ENCODE assay signal across 29 cellular contexts in genomic region chr17:27157898-27158297, GRCh38.
"Had no signal": no experiment of that assay in that cellular context is flagged by ENCODE, and none has a peak within 500 bp of the region (broad histone marks: within the 10 kb centered on the region; RNA-seq: fewer than 3 reads in every experiment).

No MANE protein-coding gene starts in this region.

- H3K27me3 Mint-ChIP-seq: activated CD4-positive, alpha-beta T cell treated with anti-CD3 and anti-CD28 coated beads for 36 hours; activated CD4-positive, alpha-beta T cell treated with anti-CD3 and anti-CD28 coated beads, Interleukin-2, amount 10 ng/mL, durations not matched to agents 7 days and 5 days; activated naive CD4-positive, alpha-beta T cell treated with anti-CD3 and anti-CD28 coated beads, Interleukin-2, amount 50 U/mL, for 24 hours; activated naive CD8-positive, alpha-beta T cell treated with anti-CD3 and anti-CD28 coated beads, Interleukin-2, amount 10 ng/mL, durations not matched to agents 7 days and 5 days; activated T-cell treated with anti-CD3 and anti-CD28 coated beads, Interleukin-2, amount 50 U/mL, for 24 hours had no signal

- H3K36me3 ChIP-seq: ascending aorta, breast epithelium, Peyer's patch had no signal

- H3K9me3 ChIP-seq: ascending aorta, body of pancreas, breast epithelium, Peyer's patch had no signal

- DNase-seq: activated CD4-positive, alpha-beta T cell treated with anti-CD3 and anti-CD28 coated beads for 36 hours; activated CD4-positive, alpha-beta T cell treated with anti-CD3 and anti-CD28 coated beads, Interleukin-2, amount 10 ng/mL, durations not matched to agents 7 days and 5 days; activated CD4-positive, alpha-beta T cell treated with anti-CD3 and anti-CD28 coated beads, Interleukin-2, amount 50 U/mL, for 48 hours; activated CD8-positive, alpha-beta T cell treated with anti-CD3 and anti-CD28 coated beads, Interleukin-2, amount 10 ng/mL, durations not matched to agents 7 days and 5 days; activated gamma-delta T cell; activated naive CD4-positive, alpha-beta T cell treated with Interleukin-2 at 50 U/mL for 16 hours; activated naive CD8-positive, alpha-beta T cell treated with anti-CD3 and anti-CD28 coated beads, Interleukin-2, amount 10 ng/mL, durations not matched to agents 7 days and 5 days; activated T-cell treated with anti-CD3 and anti-CD28 coated beads, Interleukin-2, amount 50 U/mL, for 24 hours; amygdala; body of pancreas; NCI-H1092 treated with DMSO at 0.1 percent for 48 hours; NCI-H1436; NCI-H1694; NCI-H1930; NCI-H2081 treated with DMSO at 0.1 percent for 48 hours; NCI-H510A; NCI-H748 treated with DMSO at 0.1 percent for 48 hours; NK-92 treated with Interleukin-12 subunit alpha and Interleukin-12 subunit beta, amount 100 ng/mL, for 24 hours; PC-3; RPMI8226; SW 1271; T-helper 1 cell; T-helper 2 cell; T-helper 9 cell had no signal

- H3K9me3 Mint-ChIP-seq: activated CD4-positive, alpha-beta T cell treated with anti-CD3 and anti-CD28 coated beads, Interleukin-2, amount 10 ng/mL, durations not matched to agents 7 days and 5 days; activated naive CD4-positive, alpha-beta T cell treated with anti-CD3 and anti-CD28 coated beads, Interleukin-2, amount 50 U/mL, for 24 hours; activated T-cell treated with anti-CD3 and anti-CD28 coated beads, Interleukin-2, amount 50 U/mL, for 24 hours had no signal

- H3K4me3 Mint-ChIP-seq: activated CD4-positive, alpha-beta T cell treated with anti-CD3 and anti-CD28 coated beads for 36 hours; activated CD4-positive, alpha-beta T cell treated with anti-CD3 and anti-CD28 coated beads, Interleukin-2, amount 10 ng/mL, durations not matched to agents 7 days and 5 days; activated CD8-positive, alpha-beta T cell treated with anti-CD3 and anti-CD28 coated beads, Interleukin-2, amount 10 ng/mL, durations not matched to agents 7 days and 5 days; activated naive CD4-positive, alpha-beta T cell treated with anti-CD3 and anti-CD28 coated beads, Interleukin-2, amount 50 U/mL, for 24 hours; activated naive CD8-positive, alpha-beta T cell treated with anti-CD3 and anti-CD28 coated beads, Interleukin-2, amount 10 ng/mL, durations not matched to agents 7 days and 5 days; activated T-cell treated with anti-CD3 and anti-CD28 coated beads, Interleukin-2, amount 50 U/mL, for 24 hours had no signal

- ATAC-seq: activated CD4-positive, alpha-beta T cell treated with anti-CD3 and anti-CD28 coated beads for 36 hours; activated CD8-positive, alpha-beta T cell treated with anti-CD3 and anti-CD28 coated beads, Interleukin-2, amount 10 ng/mL, durations not matched to agents 7 days and 5 days; body of pancreas; PC-3 had no signal

- H3K36me3 Mint-ChIP-seq: activated naive CD4-positive, alpha-beta T cell treated with anti-CD3 and anti-CD28 coated beads, Interleukin-2, amount 50 U/mL, for 24 hours; activated naive CD8-positive, alpha-beta T cell treated with anti-CD3 and anti-CD28 coated beads, Interleukin-2, amount 10 ng/mL, durations not matched to agents 7 days and 5 days had no signal

- H3K27me3 ChIP-seq: ascending aorta, body of pancreas, breast epithelium, Peyer's patch had no signal

- H3K27ac Mint-ChIP-seq: activated CD4-positive, alpha-beta T cell treated with anti-CD3 and anti-CD28 coated beads for 36 hours; activated CD4-positive, alpha-beta T cell treated with anti-CD3 and anti-CD28 coated beads, Interleukin-2, amount 10 ng/mL, durations not matched to agents 7 days and 5 days; activated CD8-positive, alpha-beta T cell treated with anti-CD3 and anti-CD28 coated beads, Interleukin-2, amount 10 ng/mL, durations not matched to agents 7 days and 5 days; activated naive CD4-positive, alpha-beta T cell treated with anti-CD3 and anti-CD28 coated beads, Interleukin-2, amount 50 U/mL, for 24 hours; activated naive CD8-positive, alpha-beta T cell treated with anti-CD3 and anti-CD28 coated beads, Interleukin-2, amount 10 ng/mL, durations not matched to agents 7 days and 5 days; activated T-cell treated with anti-CD3 and anti-CD28 coated beads, Interleukin-2, amount 50 U/mL, for 24 hours; activated T-helper 2 cell treated with anti-CD3 and anti-CD28 coated beads, Interferon-gamma antibody, Interleukin-2, Interleukin-4, amounts not matched to agents 10 μg/mL and 5 μg/mL and 100 μg/mL, durations not matched to agents 14 hours and 24 hours and 36 hours had no signal

- H3K27ac ChIP-seq: ascending aorta, body of pancreas, breast epithelium, Peyer's patch had no signal

- H3K4me3 ChIP-seq: ascending aorta, body of pancreas, breast epithelium, Peyer's patch had no signal

- H3K4me1 Mint-ChIP-seq: activated CD4-positive, alpha-beta T cell treated with anti-CD3 and anti-CD28 coated beads for 36 hours; activated CD4-positive, alpha-beta T cell treated with anti-CD3 and anti-CD28 coated beads, Interleukin-2, amount 10 ng/mL, durations not matched to agents 7 days and 5 days; activated naive CD4-positive, alpha-beta T cell treated with anti-CD3 and anti-CD28 coated beads, Interleukin-2, amount 50 U/mL, for 24 hours; activated naive CD8-positive, alpha-beta T cell treated with anti-CD3 and anti-CD28 coated beads, Interleukin-2, amount 10 ng/mL, durations not matched to agents 7 days and 5 days had no signal

- H3K4me1 ChIP-seq: ascending aorta, body of pancreas, breast epithelium, Peyer's patch had no signal
